ENCODE assay signal across 8 cellular contexts in the genomic region with DNA sequence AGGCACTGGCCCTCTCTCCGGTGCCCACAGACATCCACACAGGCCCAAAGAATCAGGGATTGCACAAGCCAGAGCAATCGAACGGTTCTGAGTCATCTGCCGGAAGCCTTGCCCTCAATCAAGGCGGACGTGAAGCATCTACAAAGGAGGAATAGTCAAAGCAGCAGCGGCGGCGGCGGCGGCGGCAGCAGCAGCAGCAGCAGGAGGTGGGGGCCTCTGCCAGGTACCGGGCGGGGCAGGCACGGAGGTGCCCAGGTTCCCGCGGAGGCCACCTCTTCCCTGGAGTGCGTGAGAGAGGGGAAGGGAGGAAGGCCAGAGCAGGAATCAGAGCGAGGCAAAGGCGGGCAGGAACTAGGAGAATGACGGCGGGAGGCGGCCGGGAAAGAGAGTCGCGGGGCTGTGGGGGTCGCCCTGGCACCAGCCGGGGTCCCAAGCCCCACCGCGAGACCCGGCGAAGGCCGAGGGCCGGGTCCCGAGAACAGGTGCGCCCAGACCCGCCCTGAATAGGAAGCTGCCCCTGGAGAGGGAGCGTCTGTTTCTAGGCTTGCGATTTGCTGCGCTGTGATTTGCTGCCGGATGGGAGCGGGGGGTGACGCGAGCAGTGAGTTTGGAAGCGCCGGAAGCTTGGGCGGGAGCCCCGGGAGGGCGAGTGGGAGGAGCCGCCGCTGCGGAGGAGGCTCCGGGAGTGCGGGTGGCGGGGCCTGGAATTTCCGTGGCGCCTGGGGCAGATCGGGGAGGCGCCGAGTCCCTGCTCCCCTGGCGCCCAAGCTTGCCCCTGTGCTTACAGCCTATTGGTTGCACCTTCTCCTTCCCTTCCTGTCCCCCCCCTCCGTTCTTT. TPM values are rescaled to one million over a fixed set of nuclear protein-coding genes. Genes with fewer than 3 reads are reported as not detected.
DNase-seq lines count a peak whose midpoint lies in the region; ATAC-seq and TF ChIP-seq lines count a peak whose summit lies in the region.

A gene with protein sequence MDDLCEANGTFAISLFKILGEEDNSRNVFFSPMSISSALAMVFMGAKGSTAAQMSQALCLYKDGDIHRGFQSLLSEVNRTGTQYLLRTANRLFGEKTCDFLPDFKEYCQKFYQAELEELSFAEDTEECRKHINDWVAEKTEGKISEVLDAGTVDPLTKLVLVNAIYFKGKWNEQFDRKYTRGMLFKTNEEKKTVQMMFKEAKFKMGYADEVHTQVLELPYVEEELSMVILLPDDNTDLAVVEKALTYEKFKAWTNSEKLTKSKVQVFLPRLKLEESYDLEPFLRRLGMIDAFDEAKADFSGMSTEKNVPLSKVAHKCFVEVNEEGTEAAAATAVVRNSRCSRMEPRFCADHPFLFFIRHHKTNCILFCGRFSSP (plus strand): TSS at position 117 of the 838 bp plus-strand sequence. CDS start 8,228 bp downstream, outside the sequence.

- CTCF ChIA-PET in activated CD8-positive, alpha-beta memory T cell treated with anti-CD3 and anti-CD28 coated beads for 36 hours (lab: Charles Lee), result no interaction called here

- peak within 1 kb of the TSS; percentile 82 for H3K27ac ChIP-seq in effector memory CD4-positive, alpha-beta T cell (ENCODE audit: insufficient read depth, low read length, poor library complexity, severe bottlenecking)

- no peaks in the 10 kb centered on the region for H3K36me3 ChIP-seq in BE2C
- H3K36me3 ChIP-seq in effector memory CD4-positive, alpha-beta T cell (ENCODE audit: control insufficient read depth, insufficient read depth, low read length), result no peaks in the 10 kb centered on the region

- no peaks in the 10 kb centered on the region for H3K4me1 ChIP-seq in BE2C
- H3K4me1 ChIP-seq in effector memory CD4-positive, alpha-beta T cell (ENCODE audit: control insufficient read depth, insufficient read depth, low read length, poor library complexity, severe bottlenecking), result peaks cover 5% of the 10 kb centered on the region

- peak within 1 kb of the TSS; percentile 61 for H3K4me3 ChIP-seq in BE2C (ENCODE audit: low read depth, low read length)
- peak within 1 kb of the TSS; percentile 91 for H3K4me3 ChIP-seq in effector memory CD4-positive, alpha-beta T cell (ENCODE audit: insufficient read depth, low read depth, low read length, poor library complexity, severe bottlenecking)

- peak; percentile 83 for DNase-seq in BE2C
- DNase-seq in NCI-H748 (lab: John Stamatoyannopoulos, UW; ENCODE audit: unreplicated experiment), result peak; percentile 98
- DNase-seq in effector memory CD4-positive, alpha-beta T cell, result peak; percentile 69 to 78 (median 72)
- peak; percentile 96 for DNase-seq in medulla oblongata (ENCODE audit: extremely low spot score)
- DNase-seq in stimulated activated CD4-positive, alpha-beta T cell treated with anti-CD3 and anti-CD28 coated beads, TNF-alpha, amount 100 ng/mL, for 48 hours (ENCODE audit: low read depth in 3 of 3), result peak; percentile 67 to 72 (median 67)

- peak; percentile 87 for ATAC-seq in GM19351 (IDR thresholded peaks at IDR 0.05; ENCODE audit: unreplicated experiment)
- ATAC-seq in HG03520 (IDR thresholded peaks at IDR 0.05; ENCODE audit: unreplicated experiment), result peak; percentile 92

- no peaks in the 10 kb centered on the region for H3K9me3 ChIP-seq in BE2C
- H3K9me3 ChIP-seq in effector memory CD4-positive, alpha-beta T cell (ENCODE audit: control insufficient read depth, low read length), result no peaks in the 10 kb centered on the region

- TF ChIP-seq CTCF in BE2C (IDR thresholded peaks at IDR 0.05; ENCODE audit: low read depth, low read length), result no peak

- POLR2A ChIA-PET in activated CD8-positive, alpha-beta memory T cell treated with anti-CD3 and anti-CD28 coated beads for 36 hours (lab: Charles Lee), result interaction anchor here (0.8 kb wide), 1 partner anchor 34 kb away, joined by 3 read pairs; no protein-coding TSS in a partner anchor

- H3K27me3 ChIP-seq in BE2C, result no peaks in the 10 kb centered on the region
- no peaks in the 10 kb centered on the region for H3K27me3 ChIP-seq in effector memory CD4-positive, alpha-beta T cell (replicated peaks; ENCODE audit: control insufficient read depth, insufficient read depth, low read length, poor library complexity, severe bottlenecking)

RNA-seq across cellular contexts. Expression of the gene that starts here (rescaled TPM):
- polyA plus RNA-seq in BE2C (2012; ENCODE audit: insufficient read depth, insufficient read length, low read depth), result 1.1 TPM
- 10 to 100 TPM; 15.2 to 16.8 TPM for total RNA-seq in activated CD8-positive, alpha-beta memory T cell treated with anti-CD3 and anti-CD28 coated beads for 36 hours

Comparison
In these comparisons a context has a peak if more than half of its experiments do, and no peak if none do; other contexts are left out.
1. Peak in every context shown above with its lines: DNase-seq, ATAC-seq, H3K4me3 ChIP-seq and H3K27ac ChIP-seq.